ENCODE assay signal across 8 cellular contexts in genomic region chr10:65571011-65571570, GRCh38.
DNase-seq lines count a peak whose midpoint lies in the region; ATAC-seq and TF ChIP-seq lines count a peak whose summit lies in the region.

No MANE protein-coding gene starts in this region.

- DNase-seq in GM23338 (ENCODE audit: low spot score) (peak; percentile 64), foreskin fibroblast (peak in 1 of 2 donors; percentile 23), skeletal muscle cell (ENCODE audit: low read depth) (no peak), T-helper 1 cell (no peak)
- no peak for DNase-seq in stimulated activated CD4-positive, alpha-beta T cell treated with anti-CD3 and anti-CD28 coated beads, Interleukin-2, amount 100 ng/mL, for 48 hours
- DNase-seq in naive thymus-derived CD8-positive, alpha-beta T cell: no peak

- peaks cover 2% of the 10 kb centered on the region; the same call in 2 of the 3 replicates for H3K4me1 Mint-ChIP-seq in GM23338
- no peaks in the 10 kb centered on the region for H3K4me1 Mint-ChIP-seq in naive thymus-derived CD8-positive, alpha-beta T cell

- no peaks in the 10 kb centered on the region for H3F3A ChIP-seq in GM23338 (replicated peaks; ENCODE audit: low read depth)

- H2AFZ ChIP-seq in GM23338 (peak overlapping the region; percentile 91), OCI-LY3 (ENCODE audit: low read depth, low read length) (peak overlapping the region; percentile 79)

- no peaks in the 10 kb centered on the region for H3K9me3 Mint-ChIP-seq in GM23338
- peaks cover 0 to 6% (median 2%) of the 10 kb centered on the region in 9 donors for H3K9me3 Mint-ChIP-seq in naive thymus-derived CD8-positive, alpha-beta T cell

- peaks cover 14% of the 10 kb centered on the region for H3K79me2 ChIP-seq in GM23338 (replicated peaks; ENCODE audit: insufficient read depth)
- no peaks in the 10 kb centered on the region for H3K79me2 ChIP-seq in OCI-LY3 (ENCODE audit: low read length)

- H3K27ac Mint-ChIP-seq in GM23338: peak overlapping the region; percentile 96; the same call in 1 of the 2 replicates
- no peak overlapping the region for H3K27ac Mint-ChIP-seq in naive thymus-derived CD8-positive, alpha-beta T cell

- TF ChIP-seq CTCF in GM23338 (conservative IDR thresholded peaks at IDR 0.05; ENCODE audit: low read depth in 2 of 2) (no peak), OCI-LY3 (IDR thresholded peaks at IDR 0.05; ENCODE audit: low read depth, low read length) (no peak), foreskin fibroblast (IDR thresholded peaks at IDR 0.05; ENCODE audit: low read depth, low read length) (no peak)

- no peaks in the 10 kb centered on the region for H4K20me1 ChIP-seq in GM23338 (replicated peaks; ENCODE audit: insufficient read depth)
- no peaks in the 10 kb centered on the region for H4K20me1 ChIP-seq in OCI-LY3 (ENCODE audit: insufficient read depth, low read length)

- POLR2A ChIA-PET in naive thymus-derived CD8-positive, alpha-beta T cell (lab: Charles Lee): no interaction called here

- peak overlapping the region; percentile 91 for H3K4me3 Mint-ChIP-seq in GM23338
- no peak overlapping the region for H3K4me3 Mint-ChIP-seq in naive thymus-derived CD8-positive, alpha-beta T cell

- peaks cover 13% of the 10 kb centered on the region for H3K36me3 Mint-ChIP-seq in GM23338 (ENCODE audit: low read depth)
- no peaks in the 10 kb centered on the region for H3K36me3 Mint-ChIP-seq in naive thymus-derived CD8-positive, alpha-beta T cell

- H3K4me2 ChIP-seq in GM23338 (peak overlapping the region; percentile 87), OCI-LY3 (ENCODE audit: low read length) (peak overlapping the region; percentile 67)

- H3K27ac ChIP-seq in GM23338 (ENCODE audit: low read depth): peak overlapping the region; percentile 95
- no peak overlapping the region for H3K27ac ChIP-seq in OCI-LY3 (ENCODE audit: low read length)

- peak overlapping the region; percentile 60; the same call in 1 of the 2 replicates for H3K9ac ChIP-seq in OCI-LY3 (ENCODE audit: low read length)

- peak; percentile 83 for ATAC-seq in GM23338
- no peak for ATAC-seq in GM19328 (IDR thresholded peaks at IDR 0.05; ENCODE audit: unreplicated experiment)
- no peak for ATAC-seq in naive thymus-derived CD8-positive, alpha-beta T cell

- peak overlapping the region; percentile 78 for H3K4me3 ChIP-seq in GM23338
- H3K4me3 ChIP-seq in OCI-LY3 (ENCODE audit: low read length): peak overlapping the region; percentile 73
- peak overlapping the region; percentile 57 to 68 for H3K4me3 ChIP-seq in foreskin fibroblast (ENCODE audit: low read depth in 1 of 2, low read length in 2 of 2)
- peak overlapping the region; percentile 41 for H3K4me3 ChIP-seq in skeletal muscle cell (ENCODE audit: low read depth, low read length)

- H3K4me1 ChIP-seq in GM23338 (ENCODE audit: insufficient read depth) (peaks cover 7% of the 10 kb centered on the region; the same call in 1 of the 2 replicates), OCI-LY3 (ENCODE audit: low read length) (peaks cover 6% of the 10 kb centered on the region; the same call in 1 of the 2 replicates)

- no peaks in the 10 kb centered on the region for H3K9me2 ChIP-seq in GM23338 (ENCODE audit: insufficient read depth)

- peaks cover 5% of the 10 kb centered on the region for H3K27me3 Mint-ChIP-seq in GM23338 (ENCODE audit: insufficient read depth, low read depth, poor library complexity)
- no peaks in the 10 kb centered on the region for H3K27me3 Mint-ChIP-seq in naive thymus-derived CD8-positive, alpha-beta T cell

- H3K27me3 ChIP-seq in GM23338 (ENCODE audit: insufficient read depth): no peaks in the 10 kb centered on the region
- H3K27me3 ChIP-seq in OCI-LY3 (ENCODE audit: low read depth, low read length): no peaks in the 10 kb centered on the region

- H3K9me3 ChIP-seq in OCI-LY3 (ENCODE audit: insufficient read depth, low read length): no peaks in the 10 kb centered on the region

- peaks cover 6% of the 10 kb centered on the region; the same call in 1 of the 2 replicates for H3K36me3 ChIP-seq in GM23338 (ENCODE audit: insufficient read depth)
- no peaks in the 10 kb centered on the region for H3K36me3 ChIP-seq in OCI-LY3 (replicated peaks; ENCODE audit: low read depth, low read length)

TF ChIP-seq in GM23338, 12 proteins besides CTCF, POLR2A, EP300 and RAD21 (continues in another document):
- TF ChIP-seq ZNF331 (CRISPR knock-in tag; IDR thresholded peaks at IDR 0.05; ENCODE audit: low read depth): no peak
- TF ChIP-seq EZH2 (IDR thresholded peaks at IDR 0.05; ENCODE audit: low read depth, unreplicated experiment): no peak
- no peak for TF ChIP-seq EZH2phosphoT487 (IDR thresholded peaks at IDR 0.05; ENCODE audit: unreplicated experiment)
- TF ChIP-seq STAT1 (IDR thresholded peaks at IDR 0.05; ENCODE audit: unreplicated experiment): no peak
- TF ChIP-seq ZNF462 (CRISPR knock-in tag; IDR thresholded peaks at IDR 0.05): no peak
- TF ChIP-seq CREB1 (CRISPR knock-in tag; IDR thresholded peaks at IDR 0.05; ENCODE audit: low read depth): no peak
- TF ChIP-seq ETS1 (IDR thresholded peaks at IDR 0.05): no peak
- TF ChIP-seq JUNB (IDR thresholded peaks at IDR 0.05; ENCODE audit: unreplicated experiment): no peak
